In the genomic region with DNA sequence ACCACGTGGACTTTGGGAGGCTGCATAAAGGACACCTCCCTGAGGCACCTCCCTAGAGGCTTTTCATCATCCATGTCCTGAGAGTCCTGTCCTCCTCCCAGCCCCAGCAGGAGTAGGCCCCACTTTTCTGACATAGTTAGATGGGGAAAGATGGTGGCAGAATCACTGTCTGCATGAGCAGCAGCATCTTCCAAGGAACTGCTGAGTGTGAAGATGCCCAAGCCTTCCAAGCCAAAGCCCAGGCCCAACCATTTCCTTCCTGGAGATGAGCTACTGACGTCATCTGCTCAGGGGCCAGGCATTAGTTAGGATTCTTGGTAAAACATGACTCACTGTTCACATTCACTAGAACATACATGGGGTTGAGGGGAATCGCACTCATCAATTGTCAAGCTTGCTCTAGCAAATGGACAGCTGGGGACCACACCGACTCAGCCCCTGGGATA, we compare ENCODE assay signal across 11 cellular contexts. TPM values are rescaled to one million over a fixed set of nuclear protein-coding genes. Genes with fewer than 3 reads are reported as not detected.
DNase-seq lines count a peak whose midpoint lies in the region; ATAC-seq and TF ChIP-seq lines count a peak whose summit lies in the region.
"Had no signal": no experiment of that assay in that cellular context is flagged by ENCODE, and none has a peak within 500 bp of the region (broad histone marks: within the 10 kb centered on the region; RNA-seq: fewer than 3 reads in every experiment).

No MANE protein-coding gene starts in this region.

- TF ChIP-seq CTCF in A673 (conservative IDR thresholded peaks at IDR 0.05; ENCODE audit: low read depth, low read length) (no peak), GM13977 (IDR thresholded peaks at IDR 0.05; ENCODE audit: extremely low read depth, insufficient read depth, missing control alignments) (no peak), lower lobe of right lung (IDR thresholded peaks at IDR 0.05) (no peak), upper lobe of right lung (IDR thresholded peaks at IDR 0.05) (no peak)

- H3K9me3 Mint-ChIP-seq in activated CD8-positive, alpha-beta T cell treated with anti-CD3 and anti-CD28 coated beads, Interleukin-2, amount 10 ng/mL, durations not matched to agents 7 days and 5 days (ENCODE audit: insufficient read depth), result no peaks in the 10 kb centered on the region

- no peak overlapping the region for H3K27ac ChIP-seq in A673 (ENCODE audit: low read depth, low read length, poor library complexity, severe bottlenecking)
- no peak overlapping the region for H3K27ac ChIP-seq in lower lobe of right lung
- no peak overlapping the region for H3K27ac ChIP-seq in upper lobe of right lung
- H3K27ac ChIP-seq: upper lobe of left lung, VCaP had no signal

- no TSS peak for BruUV-seq in A673 (replicated peaks; lab: Mats Ljungman, UMichigan)

- no peak overlapping the region for H3K4me3 Mint-ChIP-seq in activated CD8-positive, alpha-beta T cell treated with anti-CD3 and anti-CD28 coated beads, Interleukin-2, amount 10 ng/mL, durations not matched to agents 7 days and 5 days

- no peaks in the 10 kb centered on the region for H3K9me3 ChIP-seq in A673 (ENCODE audit: low read depth, low read length, poor library complexity, severe bottlenecking)
- H3K9me3 ChIP-seq in lower lobe of right lung, result no peaks in the 10 kb centered on the region
- H3K9me3 ChIP-seq in upper lobe of right lung, result no peaks in the 10 kb centered on the region
- H3K9me3 ChIP-seq: upper lobe of left lung had no signal

- POLR2A ChIA-PET in A673 (lab: Charles Lee; ENCODE audit: low non-redundant PET), result no interaction called here
- POLR2A ChIA-PET in activated CD8-positive, alpha-beta T cell treated with anti-CD3 and anti-CD28 coated beads, Interleukin-2, amount 10 ng/mL, durations not matched to agents 7 days and 5 days (lab: Charles Lee), result interaction anchor here (0.7 to 1.4 kb wide), 3 partner anchors 16 to 51 kb away, joined by 4 to 5 read pairs (median 4); no protein-coding TSS in a partner anchor

- peak; percentile 66 for ATAC-seq in activated CD8-positive, alpha-beta T cell treated with anti-CD3 and anti-CD28 coated beads, Interleukin-2, amount 10 ng/mL, durations not matched to agents 7 days and 5 days
- ATAC-seq in lower lobe of right lung, result no peak
- no peak for ATAC-seq in upper lobe of right lung

- H3K4me1 ChIP-seq in A673 (ENCODE audit: insufficient read depth, low read length, poor library complexity, severe bottlenecking), result no peaks in the 10 kb centered on the region
- H3K4me1 ChIP-seq in lower lobe of right lung, result peaks cover 10% of the 10 kb centered on the region
- H3K4me1 ChIP-seq in upper lobe of right lung, result peaks cover 19% of the 10 kb centered on the region

- intact Hi-C loops in A673 (cut with micrococcal nuclease; ENCODE audit: unreplicated experiment), result no loop called here
- intact Hi-C loops in lower lobe of right lung (cut with DNase I), result no loop called here
- intact Hi-C loops in upper lobe of right lung (cut with DNase I), result no loop called here

- peaks cover 58% of the 10 kb centered on the region for H3K4me1 Mint-ChIP-seq in activated CD8-positive, alpha-beta T cell treated with anti-CD3 and anti-CD28 coated beads, Interleukin-2, amount 10 ng/mL, durations not matched to agents 7 days and 5 days (ENCODE audit: low read depth)

- peaks cover 20% of the 10 kb centered on the region for H3K36me3 Mint-ChIP-seq in activated CD8-positive, alpha-beta T cell treated with anti-CD3 and anti-CD28 coated beads, Interleukin-2, amount 10 ng/mL, durations not matched to agents 7 days and 5 days (ENCODE audit: low read depth)

- DNase-seq in A673 (ENCODE audit: low spot score), result peak; percentile 33
- DNase-seq in HCEC 1CT, result peak; percentile 89
- peak; percentile 45 for DNase-seq in activated CD8-positive, alpha-beta T cell treated with anti-CD3 and anti-CD28 coated beads, Interleukin-2, amount 10 ng/mL, durations not matched to agents 7 days and 5 days
- DNase-seq in hepatic stellate cell (ENCODE audit: low spot score), result peak; percentile 89
- no peak for DNase-seq in GM13977 (ENCODE audit: low spot score)
- no peak for DNase-seq in NCI-H1105 treated with DMSO at 0.1 percent for 48 hours (lab: John Stamatoyannopoulos, UW)
- no peak for DNase-seq in lower lobe of right lung
- no peak for DNase-seq in upper lobe of right lung
- DNase-seq: nucleus accumbens had no signal

- no peaks in the 10 kb centered on the region for H3K27me3 Mint-ChIP-seq in activated CD8-positive, alpha-beta T cell treated with anti-CD3 and anti-CD28 coated beads, Interleukin-2, amount 10 ng/mL, durations not matched to agents 7 days and 5 days (ENCODE audit: low read depth)

- H3K27ac Mint-ChIP-seq in activated CD8-positive, alpha-beta T cell treated with anti-CD3 and anti-CD28 coated beads, Interleukin-2, amount 10 ng/mL, durations not matched to agents 7 days and 5 days, result peak overlapping the region; percentile 74

- H3K4me3 ChIP-seq in A673 (ENCODE audit: low read depth, low read length, poor library complexity, severe bottlenecking) (no peak overlapping the region), lower lobe of right lung (no peak overlapping the region), upper lobe of right lung (no peak overlapping the region)
- H3K4me3 ChIP-seq: upper lobe of left lung had no signal

- H3K36me3 ChIP-seq in A673 (ENCODE audit: insufficient read depth, low read length, poor library complexity, severe bottlenecking) (no peaks in the 10 kb centered on the region), lower lobe of right lung (peaks cover 25% of the 10 kb centered on the region), upper lobe of right lung (peaks cover 6% of the 10 kb centered on the region)

- in situ Hi-C loops in GM13977 (cut with MboI; ENCODE audit: low pct_unique_long_range_greater_than_20kb, low sequenced_read_pairs, unreplicated experiment), result no loop called here

- CTCF ChIA-PET in A673 (lab: Charles Lee), result no interaction called here
- CTCF ChIA-PET in activated CD8-positive, alpha-beta T cell treated with anti-CD3 and anti-CD28 coated beads, Interleukin-2, amount 10 ng/mL, durations not matched to agents 7 days and 5 days (lab: Charles Lee), result interaction anchor here (1.2 to 4.0 kb wide), 5 partner anchors 18 to 96 kb away, joined by 4 to 58 read pairs (median 5); a partner anchor contains a TSS

- H3K27me3 ChIP-seq in A673 (replicated peaks; ENCODE audit: insufficient read depth, low read depth, low read length, poor library complexity) (no peaks in the 10 kb centered on the region), lower lobe of right lung (ENCODE audit: low read depth) (no peaks in the 10 kb centered on the region), upper lobe of right lung (no peaks in the 10 kb centered on the region)
- H3K27me3 ChIP-seq: upper lobe of left lung had no signal

RNA-seq across cellular contexts. Expression of a gene that starts 37.3 kb away (rescaled TPM):
- total RNA-seq in A673 (2021) (0.43 and 0.76 TPM in 2 replicates), lower lobe of right lung (24.3 TPM), upper lobe of right lung (28.7 TPM)
- total RNA-seq in activated CD8-positive, alpha-beta T cell treated with anti-CD3 and anti-CD28 coated beads, Interleukin-2, amount 10 ng/mL, durations not matched to agents 7 days and 5 days, result 10 to 100 TPM; 13.2 to 14.5 TPM

RNA-seq across cellular contexts. Expression of a gene that starts 47.8 kb away (rescaled TPM):
- total RNA-seq in A673 (2021), result 58.9 and 63.0 TPM in 2 replicates
- 100 to 1,000 TPM; 180 to 207 TPM for total RNA-seq in activated CD8-positive, alpha-beta T cell treated with anti-CD3 and anti-CD28 coated beads, Interleukin-2, amount 10 ng/mL, durations not matched to agents 7 days and 5 days
- 104 TPM for total RNA-seq in lower lobe of right lung
- 135 TPM for total RNA-seq in upper lobe of right lung

Comparison
In these comparisons a context has a peak if more than half of its experiments do, and no peak if none do; other contexts are left out.
1. DNase-seq: peak in A673 (single experiment), HCEC 1CT (single experiment), activated CD8-positive, alpha-beta T cell treated with anti-CD3 and anti-CD28 coated beads, Interleukin-2, amount 10 ng/mL, durations not matched to agents 7 days and 5 days (single experiment) and hepatic stellate cell (single experiment); none in GM13977 (single experiment), NCI-H1105 treated with DMSO at 0.1 percent for 48 hours (single experiment), lower lobe of right lung (single experiment) and upper lobe of right lung (single experiment).